ENCODE assay signal across 9 cellular contexts in genomic region chr10:3173173-3173878, GRCh38. TPM values are rescaled to one million over a fixed set of nuclear protein-coding genes. Genes with fewer than 3 reads are reported as not detected.
DNase-seq lines count a peak whose midpoint lies in the region; ATAC-seq and TF ChIP-seq lines count a peak whose summit lies in the region.
"Had no signal": no experiment of that assay in that cellular context is flagged by ENCODE, and none has a peak within 500 bp of the region (broad histone marks: within the 10 kb centered on the region; RNA-seq: fewer than 3 reads in every experiment).

No MANE protein-coding gene starts in this region.

- CTCF ChIA-PET in activated CD4-positive, alpha-beta memory T cell treated with anti-CD3 and anti-CD28 coated beads, Interleukin-2, amount 10 ng/mL, durations not matched to agents 7 days and 5 days (lab: Charles Lee) = interaction anchor here (0.6 to 1.8 kb wide), 4 partner anchors 9 to 245 kb away, joined by 3 to 8 read pairs (median 4); no protein-coding TSS in a partner anchor

- no peak overlapping the region for H3K9ac ChIP-seq in skeletal muscle satellite cell (ENCODE audit: low read depth, low read length)

- no peak for TF ChIP-seq CTCF in GM12865 (IDR thresholded peaks at IDR 0.05; ENCODE audit: insufficient read depth, low read depth, low read length, missing control alignments)

- no peaks in the 10 kb centered on the region for H3K9me3 ChIP-seq in skeletal muscle satellite cell (replicated peaks; ENCODE audit: low read length)
- H3K9me3 ChIP-seq: thyroid gland had no signal

- H3K4me2 ChIP-seq in skeletal muscle satellite cell (ENCODE audit: low read length) = peak overlapping the region; percentile 86

- peaks cover 32% of the 10 kb centered on the region for H3K27me3 ChIP-seq in skeletal muscle satellite cell (ENCODE audit: control insufficient read depth, insufficient read depth, low read length)
- H3K27me3 ChIP-seq: thyroid gland had no signal

- intact Hi-C loops in left ventricle myocardium superior (cut with micrococcal nuclease) = no loop called here

- H3K36me3 ChIP-seq in skeletal muscle satellite cell (ENCODE audit: insufficient read depth, low read length) = peaks cover 17% of the 10 kb centered on the region

- peaks cover 13% of the 10 kb centered on the region for H3K36me3 Mint-ChIP-seq in activated CD4-positive, alpha-beta memory T cell treated with anti-CD3 and anti-CD28 coated beads, Interleukin-2, amount 10 ng/mL, durations not matched to agents 7 days and 5 days (ENCODE audit: low read depth)

- DNase-seq in GM12865 (ENCODE audit: low read depth) (peak; percentile 91), HT-29 (ENCODE audit: low spot score) (peak; percentile 97), left ventricle myocardium superior (peak; percentile 77), AG08396 (ENCODE audit: low spot score) (no peak)
- no peak for DNase-seq in activated CD4-positive, alpha-beta memory T cell treated with anti-CD3 and anti-CD28 coated beads, Interleukin-2, amount 10 ng/mL, durations not matched to agents 7 days and 5 days

- H3K9me3 Mint-ChIP-seq in activated CD4-positive, alpha-beta memory T cell treated with anti-CD3 and anti-CD28 coated beads, Interleukin-2, amount 10 ng/mL, durations not matched to agents 7 days and 5 days = no peaks in the 10 kb centered on the region

- peaks cover 31% of the 10 kb centered on the region for H3K27me3 Mint-ChIP-seq in activated CD4-positive, alpha-beta memory T cell treated with anti-CD3 and anti-CD28 coated beads, Interleukin-2, amount 10 ng/mL, durations not matched to agents 7 days and 5 days

- POLR2A ChIA-PET in activated CD4-positive, alpha-beta memory T cell treated with anti-CD3 and anti-CD28 coated beads, Interleukin-2, amount 10 ng/mL, durations not matched to agents 7 days and 5 days (lab: Charles Lee) = interaction anchor here (0.8 to 1.9 kb wide), 19 partner anchors 8 to 638 kb away, joined by 3 to 14 read pairs (median 5); partner anchors contain the start of gene KLF6

- peak overlapping the region; percentile 85 for H3K27ac Mint-ChIP-seq in activated CD4-positive, alpha-beta memory T cell treated with anti-CD3 and anti-CD28 coated beads, Interleukin-2, amount 10 ng/mL, durations not matched to agents 7 days and 5 days

- ATAC-seq in GM21447 (IDR thresholded peaks at IDR 0.05; ENCODE audit: unreplicated experiment) = peak; percentile 22
- ATAC-seq in left ventricle myocardium superior = no peak
- no peak for ATAC-seq in GM18858 (IDR thresholded peaks at IDR 0.05; ENCODE audit: unreplicated experiment)

- peaks cover 21% of the 10 kb centered on the region for H3K4me1 Mint-ChIP-seq in activated CD4-positive, alpha-beta memory T cell treated with anti-CD3 and anti-CD28 coated beads, Interleukin-2, amount 10 ng/mL, durations not matched to agents 7 days and 5 days

- H3K4me3 Mint-ChIP-seq in activated CD4-positive, alpha-beta memory T cell treated with anti-CD3 and anti-CD28 coated beads, Interleukin-2, amount 10 ng/mL, durations not matched to agents 7 days and 5 days = peak overlapping the region; percentile 86

- peaks cover 19% of the 10 kb centered on the region for H3K4me1 ChIP-seq in skeletal muscle satellite cell (ENCODE audit: control insufficient read depth, insufficient read depth, low read length)

- H3K4me3 ChIP-seq in GM12865 (ENCODE audit: low read depth, low read length) (peak overlapping the region; percentile 49), skeletal muscle satellite cell (ENCODE audit: low read length) (peak overlapping the region; percentile 65)

RNA-seq across cellular contexts. Expression of gene PITRM1, which starts 0.7 kb away (rescaled TPM):
- total RNA-seq in HT-29 (2014; rRNA removed; shearing (Covaris generic)) = 80.5 and 80.7 TPM in 2 replicates
- total RNA-seq in activated CD4-positive, alpha-beta memory T cell treated with anti-CD3 and anti-CD28 coated beads, Interleukin-2, amount 10 ng/mL, durations not matched to agents 7 days and 5 days = 10 to 100 TPM; 53.7 to 56.7 TPM
- 94.5 TPM for total RNA-seq in left ventricle myocardium superior
- 102 and 109 TPM in 2 replicates for total RNA-seq in skeletal muscle satellite cell (2012; rRNA removed)

Comparison
In these comparisons a context has a peak if more than half of its experiments do, and no peak if none do; other contexts are left out.
1. DNase-seq: peak in GM12865 (single experiment), HT-29 (single experiment) and left ventricle myocardium superior (single experiment); none in activated CD4-positive, alpha-beta memory T cell treated with anti-CD3 and anti-CD28 coated beads, Interleukin-2, amount 10 ng/mL, durations not matched to agents 7 days and 5 days (single experiment) and AG08396 (single experiment).